Comparison of ENCODE assay signal across 8 cellular contexts in the genomic region with DNA sequence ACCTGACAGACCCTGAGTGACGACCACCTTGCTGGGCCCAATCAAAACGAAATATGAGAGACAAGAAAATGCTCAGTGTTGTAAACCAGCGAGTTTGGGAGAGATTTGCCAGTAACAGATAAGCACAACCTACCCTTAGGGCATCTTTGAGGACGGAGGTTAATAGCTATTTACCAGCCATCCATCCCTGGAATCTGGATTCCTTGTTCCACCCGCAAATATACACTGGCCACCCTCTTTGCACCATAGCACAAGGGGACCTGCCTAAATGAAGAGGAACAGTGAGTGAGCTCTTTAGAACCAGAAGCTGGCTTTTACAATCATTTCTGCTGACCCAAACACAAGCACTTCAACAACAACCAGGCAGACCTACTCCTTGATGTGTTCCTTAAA. TPM values are rescaled to one million over a fixed set of nuclear protein-coding genes. Genes with fewer than 3 reads are reported as not detected.
DNase-seq lines count a peak whose midpoint lies in the region; ATAC-seq, FAIRE-seq and TF ChIP-seq lines count a peak whose summit lies in the region.

No MANE protein-coding gene starts in this region.

- H4K20me1 ChIP-seq in GM12878 (ENCODE audit: control insufficient read depth, insufficient read depth): no peaks in the 10 kb centered on the region

- intact Hi-C loops in GM12878 (cut with micrococcal nuclease; ENCODE audit: unreplicated experiment): loop anchor here (2.0 kb wide), 1 partner anchor 42 kb away; the partner anchor contains the start of gene DKC1
- intact Hi-C loops in lower leg skin (cut with DNase I; ENCODE audit: low total_unique reads): no loop called here

- no peak for TF ChIP-seq RAD21 in GM12878 (IDR thresholded peaks at IDR 0.05; ENCODE audit: insufficient read depth, low read depth, low read length)

- H3K27me3 ChIP-seq in GM12878 (replicated peaks in 1 of 2; ENCODE audit: control insufficient read depth in 2 of 2, insufficient read depth in 2 of 2, low read length in 1 of 2): no peaks in the 10 kb centered on the region
- no peaks in the 10 kb centered on the region for H3K27me3 ChIP-seq in tibial nerve

- POLR2A ChIA-PET in GM12878 (lab: Charles Lee): interaction anchor here (0.8 to 2.0 kb wide), 4 partner anchors 14 to 42 kb away, joined by 3 to 14 read pairs (median 3); partner anchors contain the start of gene DKC1

- H3K27ac ChIP-seq in GM12878 (ENCODE audit: control insufficient read depth, insufficient read depth) (no peak overlapping the region), tibial nerve (peak overlapping the region in 3 of 4 donors; percentile 67 to 76 (median 75))

- H3K9me3 ChIP-seq in GM12878 (replicated peaks; ENCODE audit: control insufficient read depth, insufficient read depth, low read length) (no peaks in the 10 kb centered on the region; the same call in 2 of the 3 replicates), tibial nerve (no peaks in the 10 kb centered on the region)

- peak overlapping the region; percentile 70 for H3K4me3 ChIP-seq in GM12878
- peak overlapping the region; percentile 43 for H3K4me3 ChIP-seq in lower leg skin (ENCODE audit: low read depth, poor library complexity, severe bottlenecking)
- peak overlapping the region; percentile 29 to 67 (median 50) for H3K4me3 ChIP-seq in tibial nerve

- DNase-seq in activated CD8-positive, alpha-beta memory T cell treated with anti-CD3 and anti-CD28 coated beads, Interleukin-2, amount 10 ng/mL, durations not matched to agents 7 days and 5 days: no peak
- no peak for DNase-seq in activated CD8-positive, alpha-beta memory T cell treated with anti-CD3 and anti-CD28 coated beads, Interleukin-2, amount 50 U/mL, for 48 hours
- DNase-seq in GM12878 (ENCODE audit: low read depth, low spot score): no peak
- no peak for DNase-seq in lower leg skin (ENCODE audit: low spot score in 2 of 2)
- no peak for DNase-seq in tibial nerve (ENCODE audit: low spot score in 2 of 2)
- DNase-seq in amygdala (lab: John Stamatoyannopoulos, UW): no peak

- TF ChIP-seq POLR2A in GM12878 (IDR thresholded peaks at IDR 0.05; ENCODE audit: low read depth, low read length) (no peak), lower leg skin (IDR thresholded peaks at IDR 0.05) (no peak), tibial nerve (IDR thresholded peaks at IDR 0.05) (no peak)

- H3K4me1 Mint-ChIP-seq in activated CD8-positive, alpha-beta memory T cell treated with anti-CD3 and anti-CD28 coated beads, Interleukin-2, amount 10 ng/mL, durations not matched to agents 7 days and 5 days: peaks cover 55% of the 10 kb centered on the region

- CTCF ChIA-PET in activated CD8-positive, alpha-beta memory T cell treated with anti-CD3 and anti-CD28 coated beads, Interleukin-2, amount 10 ng/mL, durations not matched to agents 7 days and 5 days (lab: Charles Lee): interaction anchor here (0.8 to 1.2 kb wide), 2 partner anchors 40 to 43 kb away, joined by 3 read pairs; no protein-coding TSS in a partner anchor
- CTCF ChIA-PET in GM12878 (lab: Yijun Ruan, JAX): interaction anchor here (0.9 to 1.1 kb wide), 2 partner anchors 23 to 36 kb away, joined by 3 read pairs; no protein-coding TSS in a partner anchor

- peak overlapping the region; percentile 40 for H3K27ac Mint-ChIP-seq in activated CD8-positive, alpha-beta memory T cell treated with anti-CD3 and anti-CD28 coated beads, Interleukin-2, amount 10 ng/mL, durations not matched to agents 7 days and 5 days

- no peak for FAIRE-seq in GM12878 (lab: Jason Lieb, UNC)

- TF ChIP-seq CTCF in GM12878 (IDR thresholded peaks at IDR 0.05 in 2 of 3, conservative IDR thresholded peaks at IDR 0.05 in 1 of 3; ENCODE audit: control insufficient read depth in 2 of 3, extremely low read depth in 1 of 3, insufficient read depth in 1 of 3, low read depth in 3 of 3, low read length in 3 of 3) (no peak), lower leg skin (IDR thresholded peaks at IDR 0.05) (no peak), tibial nerve (IDR thresholded peaks at IDR 0.05) (no peak)

- H3K9ac ChIP-seq in GM12878 (ENCODE audit: control insufficient read depth, insufficient read depth, low read length): peak overlapping the region; percentile 60

- SMC1A ChIA-PET in GM12878 (lab: Charles Lee; ENCODE audit: uncharacterized antibody, unreplicated experiment): interaction anchor here (0.7 to 3.7 kb wide), 4 partner anchors 8 to 24 kb away, joined by 3 to 19 read pairs (median 4); no protein-coding TSS in a partner anchor

- BruUV-seq in GM12878 (replicated peaks; lab: Mats Ljungman, UMichigan): no TSS peak

- TF ChIP-seq EP300 in GM12878 (IDR thresholded peaks at IDR 0.05; ENCODE audit: borderline replicate concordance in 1 of 2, control insufficient read depth in 1 of 2, low read depth in 2 of 2, low read length in 2 of 2) (no peak), tibial nerve (IDR thresholded peaks at IDR 0.05) (no peak)

- H3K4me1 ChIP-seq in GM12878 (ENCODE audit: control insufficient read depth, insufficient read depth, low read length) (no peaks in the 10 kb centered on the region), tibial nerve (peaks cover 0 to 18% (median 3%) of the 10 kb centered on the region in 4 donors)

- peak overlapping the region; percentile 84 for H3K4me2 ChIP-seq in GM12878 (ENCODE audit: control insufficient read depth, insufficient read depth)

- in situ Hi-C loops in GM12878 (cut with MboI): no loop called here

- H3K36me3 ChIP-seq in GM12878 (ENCODE audit: control insufficient read depth in 2 of 2, insufficient read depth in 2 of 2, low read length in 1 of 2) (no peaks in the 10 kb centered on the region), tibial nerve (no peaks in the 10 kb centered on the region)

- peaks cover 2% of the 10 kb centered on the region for H3K36me3 Mint-ChIP-seq in activated CD8-positive, alpha-beta memory T cell treated with anti-CD3 and anti-CD28 coated beads, Interleukin-2, amount 10 ng/mL, durations not matched to agents 7 days and 5 days

- ATAC-seq in activated CD8-positive, alpha-beta memory T cell treated with anti-CD3 and anti-CD28 coated beads, Interleukin-2, amount 10 ng/mL, durations not matched to agents 7 days and 5 days: no peak
- ATAC-seq in GM12878 (peak; percentile 6), HG03175 (IDR thresholded peaks at IDR 0.05; ENCODE audit: unreplicated experiment) (no peak), GM21526 (IDR thresholded peaks at IDR 0.05; ENCODE audit: low FRiP score, unreplicated experiment) (no peak)

- H2AFZ ChIP-seq in GM12878 (ENCODE audit: control insufficient read depth, low read depth, low read length): peak overlapping the region; percentile 80

- no peaks in the 10 kb centered on the region for H3K79me2 ChIP-seq in GM12878 (ENCODE audit: control insufficient read depth, insufficient read depth, low read length)

- H3K27me3 Mint-ChIP-seq in activated CD8-positive, alpha-beta memory T cell treated with anti-CD3 and anti-CD28 coated beads, Interleukin-2, amount 10 ng/mL, durations not matched to agents 7 days and 5 days: no peaks in the 10 kb centered on the region

- H3K9me3 Mint-ChIP-seq in activated CD8-positive, alpha-beta memory T cell treated with anti-CD3 and anti-CD28 coated beads, Interleukin-2, amount 10 ng/mL, durations not matched to agents 7 days and 5 days (ENCODE audit: low read depth): no peaks in the 10 kb centered on the region

- RAD21 ChIA-PET in GM12878 (lab: Charles Lee; ENCODE audit: unreplicated experiment): interaction anchor here (2.1 kb wide), 1 partner anchor 14 kb away, joined by 8 read pairs; no protein-coding TSS in a partner anchor

- 24% methylated on average over 5 of the region's 5 CpGs for WGBS in GM12878 (ENCODE audit: insufficient coverage, insufficient replicate concordance, low lambda C conversion rate, missing lambda C conversion rate)
- WGBS in lower leg skin, 2 donors: 14 to 36% methylated on average over 5 of the region's 5 CpGs
- 35 to 38% methylated on average over 5 of the region's 5 CpGs for WGBS in tibial nerve, 2 donors

- peak overlapping the region; percentile 75 for H3K4me3 Mint-ChIP-seq in activated CD8-positive, alpha-beta memory T cell treated with anti-CD3 and anti-CD28 coated beads, Interleukin-2, amount 10 ng/mL, durations not matched to agents 7 days and 5 days

RNA-seq across cellular contexts. Expression of gene MPP1, which starts 0.7 kb away (rescaled TPM):
- 10 to 100 TPM; 29.0 to 37.4 TPM for total RNA-seq in activated CD8-positive, alpha-beta memory T cell treated with anti-CD3 and anti-CD28 coated beads, Interleukin-2, amount 10 ng/mL, durations not matched to agents 7 days and 5 days
- total RNA-seq in GM12878 (2013; cell fraction: nucleolus; rRNA removed): 12.0 and 14.9 TPM in 2 replicates
- total RNA-seq in GM12878 (2014; rRNA removed): 16.9 TPM in 2 replicates
- 13.6 and 14.2 TPM in 2 replicates for total RNA-seq in GM12878 (2014; rRNA removed; fragmentation: Illumina TruSeq; extraction: Trizol)
- 15.7 and 19.6 TPM in 2 replicates for total RNA-seq in GM12878 (2021)
- 10.1 TPM for polyA plus RNA-seq in GM12878 (2011; ENCODE audit: low read depth)
- polyA plus RNA-seq in GM12878 (2011; rRNA removed): 1.9 and 2.2 TPM in 2 replicates
- 2.1 and 2.3 TPM in 2 replicates for polyA plus RNA-seq in GM12878 (2011; cell fraction: cytosol; rRNA removed)
- 3.0 and 4.6 TPM in 2 replicates for polyA plus RNA-seq in GM12878 (2011; cell fraction: nucleus; rRNA removed)
- 13.0 and 13.3 TPM in 2 replicates for polyA plus RNA-seq in GM12878 (2012)
- polyA plus RNA-seq in GM12878 (2014; fragmentation: Illumina TruSeq; extraction: Trizol): 19.8 and 20.1 TPM in 2 replicates
- 10 to 100 TPM; 11.9 to 17.9 TPM for polyA plus RNA-seq in GM12878 (2014; fragmentation: Nextera tagmentation; extraction: Ambion mirVana)
- 16.2 and 18.2 TPM in 2 replicates for polyA plus RNA-seq in GM12878 (2014; rRNA removed)
- polyA plus RNA-seq in GM12878 (2016; fragmentation: Nextera tagmentation; extraction: Ambion mirVana): 10 to 100 TPM; 11.1 to 13.9 TPM
- polyA minus RNA-seq in GM12878 (2011; rRNA and poly(A)+ RNA removed): 1.9 and 2.0 TPM in 2 replicates
- polyA minus RNA-seq in GM12878 (2011; cell fraction: cytosol; rRNA and poly(A)+ RNA removed): 4.9 TPM in 1 of 2 replicates, not detected in the other
- 0.48 and 1.2 TPM in 2 replicates for polyA minus RNA-seq in GM12878 (2011; cell fraction: nucleus; rRNA and poly(A)+ RNA removed)
- total RNA-seq in lower leg skin: 10 to 100 TPM in 2 of 4 donors, 1 to 10 TPM in 2; 8.7 to 14.5 (median 10.5) TPM
- 10 to 100 TPM; 14.3 to 43.2 (median 17.0) TPM for total RNA-seq in tibial nerve

RNA-seq across cellular contexts. Expression of gene SMIM9, which starts 29.9 kb away (rescaled TPM):
- total RNA-seq in activated CD8-positive, alpha-beta memory T cell treated with anti-CD3 and anti-CD28 coated beads, Interleukin-2, amount 10 ng/mL, durations not matched to agents 7 days and 5 days: under 1 TPM in 1 of 2 experiments, not detected in 1; 0.26 TPM
- total RNA-seq in GM12878 (2013; cell fraction: nucleolus; rRNA removed): not detected in 2 replicates
- total RNA-seq in GM12878 (2014; rRNA removed): not detected in 2 replicates
- not detected in 2 replicates for total RNA-seq in GM12878 (2014; rRNA removed; fragmentation: Illumina TruSeq; extraction: Trizol)
- not detected in 2 replicates for total RNA-seq in GM12878 (2021)
- not detected for polyA plus RNA-seq in GM12878 (2011; ENCODE audit: low read depth)
- polyA plus RNA-seq in GM12878 (2011; rRNA removed): not detected in 2 replicates
- polyA plus RNA-seq in GM12878 (2011; cell fraction: cytosol; rRNA removed): not detected in 2 replicates
- not detected in 2 replicates for polyA plus RNA-seq in GM12878 (2011; cell fraction: nucleus; rRNA removed)
- polyA plus RNA-seq in GM12878 (2012): not detected in 2 replicates
- not detected in 2 replicates for polyA plus RNA-seq in GM12878 (2014; fragmentation: Illumina TruSeq; extraction: Trizol)
- not detected for polyA plus RNA-seq in GM12878 (2014; fragmentation: Nextera tagmentation; extraction: Ambion mirVana)
- not detected in 2 replicates for polyA plus RNA-seq in GM12878 (2014; rRNA removed)
- polyA plus RNA-seq in GM12878 (2016; fragmentation: Nextera tagmentation; extraction: Ambion mirVana): not detected
- not detected in 2 replicates for polyA minus RNA-seq in GM12878 (2011; rRNA and poly(A)+ RNA removed)
- not detected in 2 replicates for polyA minus RNA-seq in GM12878 (2011; cell fraction: cytosol; rRNA and poly(A)+ RNA removed)
- polyA minus RNA-seq in GM12878 (2011; cell fraction: nucleus; rRNA and poly(A)+ RNA removed): not detected in 2 replicates
- not detected for total RNA-seq in lower leg skin
- total RNA-seq in tibial nerve: not detected

RNA-seq across cellular contexts. Expression of gene DKC1, which starts 41.9 kb away (rescaled TPM):
- total RNA-seq in activated CD8-positive, alpha-beta memory T cell treated with anti-CD3 and anti-CD28 coated beads, Interleukin-2, amount 10 ng/mL, durations not matched to agents 7 days and 5 days: 100 to 1,000 TPM in 1 of 2 experiments, 10 to 100 TPM in 1; 81.0 to 116 TPM
- 116 and 131 TPM in 2 replicates for total RNA-seq in GM12878 (2013; cell fraction: nucleolus; rRNA removed)
- total RNA-seq in GM12878 (2014; rRNA removed): 70.1 and 78.1 TPM in 2 replicates
- total RNA-seq in GM12878 (2014; rRNA removed; fragmentation: Illumina TruSeq; extraction: Trizol): 112 and 121 TPM in 2 replicates
- 111 TPM in 2 replicates for total RNA-seq in GM12878 (2021)
- polyA plus RNA-seq in GM12878 (2011; ENCODE audit: low read depth): 61.9 TPM
- polyA plus RNA-seq in GM12878 (2011; rRNA removed): 102 and 112 TPM in 2 replicates
- 59.9 and 65.0 TPM in 2 replicates for polyA plus RNA-seq in GM12878 (2011; cell fraction: cytosol; rRNA removed)
- polyA plus RNA-seq in GM12878 (2011; cell fraction: nucleus; rRNA removed): 122 and 138 TPM in 2 replicates
- 64.3 and 69.0 TPM in 2 replicates for polyA plus RNA-seq in GM12878 (2012)
- polyA plus RNA-seq in GM12878 (2014; fragmentation: Illumina TruSeq; extraction: Trizol): 142 and 145 TPM in 2 replicates
- 100 to 1,000 TPM; 106 to 159 TPM for polyA plus RNA-seq in GM12878 (2014; fragmentation: Nextera tagmentation; extraction: Ambion mirVana)
- polyA plus RNA-seq in GM12878 (2014; rRNA removed): 89.5 and 93.2 TPM in 2 replicates
- polyA plus RNA-seq in GM12878 (2016; fragmentation: Nextera tagmentation; extraction: Ambion mirVana): 100 to 1,000 TPM; 135 to 136 TPM
- polyA minus RNA-seq in GM12878 (2011; rRNA and poly(A)+ RNA removed): 72.8 and 92.0 TPM in 2 replicates
- 16.8 and 40.1 TPM in 2 replicates for polyA minus RNA-seq in GM12878 (2011; cell fraction: cytosol; rRNA and poly(A)+ RNA removed)
- polyA minus RNA-seq in GM12878 (2011; cell fraction: nucleus; rRNA and poly(A)+ RNA removed): 51.6 and 71.2 TPM in 2 replicates
- total RNA-seq in lower leg skin: 10 to 100 TPM; 25.8 to 33.9 (median 29.3) TPM
- total RNA-seq in tibial nerve: 10 to 100 TPM; 24.1 to 37.8 (median 29.4) TPM

RNA-seq across cellular contexts. Expression of gene GAB3, which starts 53.7 kb away (rescaled TPM):
- 10 to 100 TPM; 20.0 to 26.6 TPM for total RNA-seq in activated CD8-positive, alpha-beta memory T cell treated with anti-CD3 and anti-CD28 coated beads, Interleukin-2, amount 10 ng/mL, durations not matched to agents 7 days and 5 days
- total RNA-seq in GM12878 (2013; cell fraction: nucleolus; rRNA removed): 3.5 and 3.7 TPM in 2 replicates
- total RNA-seq in GM12878 (2014; rRNA removed) (0.85 and 1.3 TPM in 2 replicates), GM12878 (2014; rRNA removed; fragmentation: Illumina TruSeq; extraction: Trizol) (0.88 and 0.89 TPM in 2 replicates), GM12878 (2021) (0.96 and 2.0 TPM in 2 replicates), lower leg skin (1 to 10 TPM in 3 of 4 donors, under 1 TPM in 1; 0.30 to 1.8 (median 1.4) TPM), tibial nerve (1 to 10 TPM; 5.1 to 7.5 (median 5.8) TPM)
- polyA plus RNA-seq in GM12878 (2011; ENCODE audit: low read depth): 0.87 TPM
- polyA plus RNA-seq in GM12878 (2011; rRNA removed) (0.14 and 0.23 TPM in 2 replicates), GM12878 (2014; fragmentation: Illumina TruSeq; extraction: Trizol) (0.93 and 1.0 TPM in 2 replicates), GM12878 (2014; fragmentation: Nextera tagmentation; extraction: Ambion mirVana) (under 1 TPM; 0.29 to 0.69 TPM), GM12878 (2014; rRNA removed) (0.66 and 1.4 TPM in 2 replicates), GM12878 (2016; fragmentation: Nextera tagmentation; extraction: Ambion mirVana) (under 1 TPM; 0.10 to 0.86 TPM)
- polyA plus RNA-seq in GM12878 (2011; cell fraction: cytosol; rRNA removed): 0.07 and 0.10 TPM in 2 replicates
- polyA plus RNA-seq in GM12878 (2011; cell fraction: nucleus; rRNA removed): 0.48 and 0.64 TPM in 2 replicates
- polyA plus RNA-seq in GM12878 (2012): 0.87 and 1.5 TPM in 2 replicates
- polyA minus RNA-seq in GM12878 (2011; rRNA and poly(A)+ RNA removed): 0.15 and 0.46 TPM in 2 replicates
- not detected in 2 replicates for polyA minus RNA-seq in GM12878 (2011; cell fraction: cytosol; rRNA and poly(A)+ RNA removed)
- 0.10 and 0.12 TPM in 2 replicates for polyA minus RNA-seq in GM12878 (2011; cell fraction: nucleus; rRNA and poly(A)+ RNA removed)
